Comparison of ENCODE assay signal across 4 cellular contexts in the genomic region with DNA sequence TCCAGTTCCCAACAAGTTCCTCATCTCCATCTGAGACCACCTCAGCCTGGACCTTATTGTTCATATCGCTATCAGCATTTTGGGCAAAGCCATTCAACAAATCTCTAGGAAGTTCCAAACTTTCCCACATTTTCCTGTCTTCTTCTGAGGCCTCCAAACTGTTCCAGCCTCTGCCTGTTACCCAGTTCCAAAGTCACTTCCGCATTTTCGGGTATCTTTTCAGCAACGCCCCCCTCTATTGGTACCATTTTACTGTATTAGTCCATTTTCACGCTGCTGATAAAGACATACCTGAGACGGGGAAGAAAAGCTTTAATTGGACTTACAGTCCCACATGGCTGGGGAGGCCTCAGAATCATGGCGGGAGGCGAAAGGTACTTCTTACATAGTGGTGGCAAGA. TPM values are rescaled to one million over a fixed set of nuclear protein-coding genes. Genes with fewer than 3 reads are reported as not detected.
"Had no signal": no experiment of that assay in that cellular context is flagged by ENCODE, and none has a peak within 500 bp of the region (broad histone marks: within the 10 kb centered on the region; RNA-seq: fewer than 3 reads in every experiment).

No MANE protein-coding gene starts in this region.

RNA-seq across cellular contexts. Expression of a gene that starts 13.6 kb away (rescaled TPM):
- total RNA-seq: LHCN-M2, M059J, MCF 10A, NCI-H460 had no signal
